ENCODE assay signal across 1 cellular context in the genomic region with DNA sequence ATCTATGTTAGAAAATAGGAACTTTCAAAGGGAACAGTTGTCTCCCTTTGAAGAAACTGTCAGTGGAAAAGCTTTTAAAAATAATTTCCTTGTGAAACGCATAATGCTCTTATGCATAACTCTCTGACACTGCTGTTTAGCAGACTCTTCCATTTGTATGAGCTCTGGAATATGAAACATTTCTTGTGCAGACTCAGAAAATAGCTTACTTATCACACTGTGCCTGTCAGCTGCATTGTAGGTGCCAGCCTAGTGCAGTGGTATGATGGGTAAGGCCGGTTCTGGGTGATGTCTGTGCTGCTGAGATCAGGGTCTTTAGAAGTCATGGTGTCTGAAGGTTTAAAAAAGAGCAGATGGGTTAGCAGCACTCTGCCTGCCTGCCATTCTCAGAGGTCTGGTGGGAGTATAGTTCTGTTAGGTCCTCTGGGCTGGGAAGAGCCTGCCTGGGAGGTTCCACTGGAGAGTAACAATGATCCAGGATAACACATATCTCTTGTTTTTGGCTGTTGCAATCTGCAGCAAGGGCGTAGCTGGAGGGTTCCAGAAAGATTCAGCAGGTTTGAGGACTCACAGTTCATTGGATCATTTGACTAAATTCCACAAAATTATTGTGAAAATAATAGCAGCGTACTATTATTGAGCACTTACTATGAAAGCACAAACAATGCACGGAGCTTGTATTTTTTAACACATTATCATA.
TF ChIP-seq lines count a peak whose summit lies in the region.

No MANE protein-coding gene starts in this region.

TF ChIP-seq in K562, 482 proteins besides CTCF, POLR2A, EP300 and RAD21 (continued from another document):
- TF ChIP-seq, protein P1, sequence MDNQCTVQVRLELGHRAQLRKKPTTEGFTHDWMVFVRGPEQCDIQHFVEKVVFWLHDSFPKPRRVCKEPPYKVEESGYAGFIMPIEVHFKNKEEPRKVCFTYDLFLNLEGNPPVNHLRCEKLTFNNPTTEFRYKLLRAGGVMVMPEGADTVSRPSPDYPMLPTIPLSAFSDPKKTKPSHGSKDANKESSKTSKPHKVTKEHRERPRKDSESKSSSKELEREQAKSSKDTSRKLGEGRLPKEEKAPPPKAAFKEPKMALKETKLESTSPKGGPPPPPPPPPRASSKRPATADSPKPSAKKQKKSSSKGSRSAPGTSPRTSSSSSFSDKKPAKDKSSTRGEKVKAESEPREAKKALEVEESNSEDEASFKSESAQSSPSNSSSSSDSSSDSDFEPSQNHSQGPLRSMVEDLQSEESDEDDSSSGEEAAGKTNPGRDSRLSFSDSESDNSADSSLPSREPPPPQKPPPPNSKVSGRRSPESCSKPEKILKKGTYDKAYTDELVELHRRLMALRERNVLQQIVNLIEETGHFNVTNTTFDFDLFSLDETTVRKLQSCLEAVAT (IDR thresholded peaks at IDR 0.05): no peak
- no peak for TF ChIP-seq ZNF274 (IDR thresholded peaks at IDR 0.05; ENCODE audit: borderline replicate concordance, low read depth, low read length)
- TF ChIP-seq ETV6 (IDR thresholded peaks at IDR 0.05; ENCODE audit: borderline replicate concordance in 1 of 2, low read depth in 2 of 2, low read length in 1 of 2): no peak
- no peak for TF ChIP-seq ETV6 (CRISPR knock-in tag; IDR thresholded peaks at IDR 0.05; ENCODE audit: borderline replicate concordance)
- no peak for TF ChIP-seq CHD2 (IDR thresholded peaks at IDR 0.05; ENCODE audit: low read depth, low read length)
- TF ChIP-seq, protein P2, sequence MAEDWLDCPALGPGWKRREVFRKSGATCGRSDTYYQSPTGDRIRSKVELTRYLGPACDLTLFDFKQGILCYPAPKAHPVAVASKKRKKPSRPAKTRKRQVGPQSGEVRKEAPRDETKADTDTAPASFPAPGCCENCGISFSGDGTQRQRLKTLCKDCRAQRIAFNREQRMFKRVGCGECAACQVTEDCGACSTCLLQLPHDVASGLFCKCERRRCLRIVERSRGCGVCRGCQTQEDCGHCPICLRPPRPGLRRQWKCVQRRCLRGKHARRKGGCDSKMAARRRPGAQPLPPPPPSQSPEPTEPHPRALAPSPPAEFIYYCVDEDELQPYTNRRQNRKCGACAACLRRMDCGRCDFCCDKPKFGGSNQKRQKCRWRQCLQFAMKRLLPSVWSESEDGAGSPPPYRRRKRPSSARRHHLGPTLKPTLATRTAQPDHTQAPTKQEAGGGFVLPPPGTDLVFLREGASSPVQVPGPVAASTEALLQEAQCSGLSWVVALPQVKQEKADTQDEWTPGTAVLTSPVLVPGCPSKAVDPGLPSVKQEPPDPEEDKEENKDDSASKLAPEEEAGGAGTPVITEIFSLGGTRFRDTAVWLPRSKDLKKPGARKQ (CRISPR knock-in tag; IDR thresholded peaks at IDR 0.05): no peak
- TF ChIP-seq ZNF253 (CRISPR knock-in tag; conservative IDR thresholded peaks at IDR 0.05): no peak
- no peak for TF ChIP-seq MEF2D (tag; conservative IDR thresholded peaks at IDR 0.05; ENCODE audit: low read depth)
- TF ChIP-seq, protein P3, sequence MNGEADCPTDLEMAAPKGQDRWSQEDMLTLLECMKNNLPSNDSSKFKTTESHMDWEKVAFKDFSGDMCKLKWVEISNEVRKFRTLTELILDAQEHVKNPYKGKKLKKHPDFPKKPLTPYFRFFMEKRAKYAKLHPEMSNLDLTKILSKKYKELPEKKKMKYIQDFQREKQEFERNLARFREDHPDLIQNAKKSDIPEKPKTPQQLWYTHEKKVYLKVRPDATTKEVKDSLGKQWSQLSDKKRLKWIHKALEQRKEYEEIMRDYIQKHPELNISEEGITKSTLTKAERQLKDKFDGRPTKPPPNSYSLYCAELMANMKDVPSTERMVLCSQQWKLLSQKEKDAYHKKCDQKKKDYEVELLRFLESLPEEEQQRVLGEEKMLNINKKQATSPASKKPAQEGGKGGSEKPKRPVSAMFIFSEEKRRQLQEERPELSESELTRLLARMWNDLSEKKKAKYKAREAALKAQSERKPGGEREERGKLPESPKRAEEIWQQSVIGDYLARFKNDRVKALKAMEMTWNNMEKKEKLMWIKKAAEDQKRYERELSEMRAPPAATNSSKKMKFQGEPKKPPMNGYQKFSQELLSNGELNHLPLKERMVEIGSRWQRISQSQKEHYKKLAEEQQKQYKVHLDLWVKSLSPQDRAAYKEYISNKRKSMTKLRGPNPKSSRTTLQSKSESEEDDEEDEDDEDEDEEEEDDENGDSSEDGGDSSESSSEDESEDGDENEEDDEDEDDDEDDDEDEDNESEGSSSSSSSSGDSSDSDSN (IDR thresholded peaks at IDR 0.05; ENCODE audit: borderline replicate concordance in 1 of 2, low read depth in 2 of 2, low read length in 2 of 2): no peak
- no peak for TF ChIP-seq TAF15 (IDR thresholded peaks at IDR 0.05; ENCODE audit: low read depth, low read length)
- TF ChIP-seq, protein P4, sequence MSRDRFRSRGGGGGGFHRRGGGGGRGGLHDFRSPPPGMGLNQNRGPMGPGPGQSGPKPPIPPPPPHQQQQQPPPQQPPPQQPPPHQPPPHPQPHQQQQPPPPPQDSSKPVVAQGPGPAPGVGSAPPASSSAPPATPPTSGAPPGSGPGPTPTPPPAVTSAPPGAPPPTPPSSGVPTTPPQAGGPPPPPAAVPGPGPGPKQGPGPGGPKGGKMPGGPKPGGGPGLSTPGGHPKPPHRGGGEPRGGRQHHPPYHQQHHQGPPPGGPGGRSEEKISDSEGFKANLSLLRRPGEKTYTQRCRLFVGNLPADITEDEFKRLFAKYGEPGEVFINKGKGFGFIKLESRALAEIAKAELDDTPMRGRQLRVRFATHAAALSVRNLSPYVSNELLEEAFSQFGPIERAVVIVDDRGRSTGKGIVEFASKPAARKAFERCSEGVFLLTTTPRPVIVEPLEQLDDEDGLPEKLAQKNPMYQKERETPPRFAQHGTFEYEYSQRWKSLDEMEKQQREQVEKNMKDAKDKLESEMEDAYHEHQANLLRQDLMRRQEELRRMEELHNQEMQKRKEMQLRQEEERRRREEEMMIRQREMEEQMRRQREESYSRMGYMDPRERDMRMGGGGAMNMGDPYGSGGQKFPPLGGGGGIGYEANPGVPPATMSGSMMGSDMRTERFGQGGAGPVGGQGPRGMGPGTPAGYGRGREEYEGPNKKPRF (IDR thresholded peaks at IDR 0.05; ENCODE audit: low read depth, low read length): no peak
- no peak for TF ChIP-seq NFYB (IDR thresholded peaks at IDR 0.05; ENCODE audit: extremely low read depth, insufficient read length)
- TF ChIP-seq ZNF584 (CRISPR knock-in tag; IDR thresholded peaks at IDR 0.05; ENCODE audit: low read depth): no peak
- no peak for TF ChIP-seq L3MBTL2 (IDR thresholded peaks at IDR 0.05)
- TF ChIP-seq NFIC (IDR thresholded peaks at IDR 0.05): no peak
- no peak for TF ChIP-seq ZNF77 (CRISPR knock-in tag; IDR thresholded peaks at IDR 0.05)
- no peak for TF ChIP-seq ASH1L (IDR thresholded peaks at IDR 0.05; ENCODE audit: borderline replicate concordance, low read depth, partially characterized antibody)
- TF ChIP-seq, protein P5, sequence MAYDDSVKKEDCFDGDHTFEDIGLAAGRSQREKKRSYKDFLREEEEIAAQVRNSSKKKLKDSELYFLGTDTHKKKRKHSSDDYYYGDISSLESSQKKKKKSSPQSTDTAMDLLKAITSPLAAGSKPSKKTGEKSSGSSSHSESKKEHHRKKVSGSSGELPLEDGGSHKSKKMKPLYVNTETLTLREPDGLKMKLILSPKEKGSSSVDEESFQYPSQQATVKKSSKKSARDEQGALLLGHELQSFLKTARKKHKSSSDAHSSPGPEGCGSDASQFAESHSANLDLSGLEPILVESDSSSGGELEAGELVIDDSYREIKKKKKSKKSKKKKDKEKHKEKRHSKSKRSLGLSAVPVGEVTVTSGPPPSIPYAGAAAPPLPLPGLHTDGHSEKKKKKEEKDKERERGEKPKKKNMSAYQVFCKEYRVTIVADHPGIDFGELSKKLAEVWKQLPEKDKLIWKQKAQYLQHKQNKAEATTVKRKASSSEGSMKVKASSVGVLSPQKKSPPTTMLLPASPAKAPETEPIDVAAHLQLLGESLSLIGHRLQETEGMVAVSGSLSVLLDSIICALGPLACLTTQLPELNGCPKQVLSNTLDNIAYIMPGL (CRISPR knock-in tag; IDR thresholded peaks at IDR 0.05): no peak
- TF ChIP-seq, protein P6, sequence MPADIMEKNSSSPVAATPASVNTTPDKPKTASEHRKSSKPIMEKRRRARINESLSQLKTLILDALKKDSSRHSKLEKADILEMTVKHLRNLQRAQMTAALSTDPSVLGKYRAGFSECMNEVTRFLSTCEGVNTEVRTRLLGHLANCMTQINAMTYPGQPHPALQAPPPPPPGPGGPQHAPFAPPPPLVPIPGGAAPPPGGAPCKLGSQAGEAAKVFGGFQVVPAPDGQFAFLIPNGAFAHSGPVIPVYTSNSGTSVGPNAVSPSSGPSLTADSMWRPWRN (IDR thresholded peaks at IDR 0.05; ENCODE audit: low read depth): no peak
- TF ChIP-seq, protein P7, sequence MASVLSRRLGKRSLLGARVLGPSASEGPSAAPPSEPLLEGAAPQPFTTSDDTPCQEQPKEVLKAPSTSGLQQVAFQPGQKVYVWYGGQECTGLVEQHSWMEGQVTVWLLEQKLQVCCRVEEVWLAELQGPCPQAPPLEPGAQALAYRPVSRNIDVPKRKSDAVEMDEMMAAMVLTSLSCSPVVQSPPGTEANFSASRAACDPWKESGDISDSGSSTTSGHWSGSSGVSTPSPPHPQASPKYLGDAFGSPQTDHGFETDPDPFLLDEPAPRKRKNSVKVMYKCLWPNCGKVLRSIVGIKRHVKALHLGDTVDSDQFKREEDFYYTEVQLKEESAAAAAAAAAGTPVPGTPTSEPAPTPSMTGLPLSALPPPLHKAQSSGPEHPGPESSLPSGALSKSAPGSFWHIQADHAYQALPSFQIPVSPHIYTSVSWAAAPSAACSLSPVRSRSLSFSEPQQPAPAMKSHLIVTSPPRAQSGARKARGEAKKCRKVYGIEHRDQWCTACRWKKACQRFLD (CRISPR knock-in tag; IDR thresholded peaks at IDR 0.05): 0 out of 2 replicates have a peak, but pooled peaks have one; percentile 36
- no peak for TF ChIP-seq CEBPG (CRISPR knock-in tag; IDR thresholded peaks at IDR 0.05)
- peak in 1 of 2 experiments; percentile 78; a peak in 2 of 4 replicates for TF ChIP-seq CEBPG (tag; conservative IDR thresholded peaks at IDR 0.05 in 1 of 2, IDR thresholded peaks at IDR 0.05 in 1 of 2)
- TF ChIP-seq, protein P8, sequence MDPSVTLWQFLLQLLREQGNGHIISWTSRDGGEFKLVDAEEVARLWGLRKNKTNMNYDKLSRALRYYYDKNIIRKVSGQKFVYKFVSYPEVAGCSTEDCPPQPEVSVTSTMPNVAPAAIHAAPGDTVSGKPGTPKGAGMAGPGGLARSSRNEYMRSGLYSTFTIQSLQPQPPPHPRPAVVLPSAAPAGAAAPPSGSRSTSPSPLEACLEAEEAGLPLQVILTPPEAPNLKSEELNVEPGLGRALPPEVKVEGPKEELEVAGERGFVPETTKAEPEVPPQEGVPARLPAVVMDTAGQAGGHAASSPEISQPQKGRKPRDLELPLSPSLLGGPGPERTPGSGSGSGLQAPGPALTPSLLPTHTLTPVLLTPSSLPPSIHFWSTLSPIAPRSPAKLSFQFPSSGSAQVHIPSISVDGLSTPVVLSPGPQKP (CRISPR knock-in tag; IDR thresholded peaks at IDR 0.05): no peak
- TF ChIP-seq ZFP1 (CRISPR knock-in tag; IDR thresholded peaks at IDR 0.05): no peak
- TF ChIP-seq SNIP1 (IDR thresholded peaks at IDR 0.05; ENCODE audit: low read depth): no peak
- no peak for TF ChIP-seq HNRNPK (IDR thresholded peaks at IDR 0.05; ENCODE audit: low read depth, low read length, poor library complexity, severe bottlenecking)
- no peak for TF ChIP-seq MIER1 (IDR thresholded peaks at IDR 0.05; ENCODE audit: low read depth)
- TF ChIP-seq CBFB (CRISPR knock-in tag; IDR thresholded peaks at IDR 0.05): no peak
- TF ChIP-seq, protein P9, sequence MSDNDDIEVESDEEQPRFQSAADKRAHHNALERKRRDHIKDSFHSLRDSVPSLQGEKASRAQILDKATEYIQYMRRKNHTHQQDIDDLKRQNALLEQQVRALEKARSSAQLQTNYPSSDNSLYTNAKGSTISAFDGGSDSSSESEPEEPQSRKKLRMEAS (CRISPR knock-in tag; IDR thresholded peaks at IDR 0.05): no peak
